ENCODE assay signal across 8 cellular contexts in the genomic region with DNA sequence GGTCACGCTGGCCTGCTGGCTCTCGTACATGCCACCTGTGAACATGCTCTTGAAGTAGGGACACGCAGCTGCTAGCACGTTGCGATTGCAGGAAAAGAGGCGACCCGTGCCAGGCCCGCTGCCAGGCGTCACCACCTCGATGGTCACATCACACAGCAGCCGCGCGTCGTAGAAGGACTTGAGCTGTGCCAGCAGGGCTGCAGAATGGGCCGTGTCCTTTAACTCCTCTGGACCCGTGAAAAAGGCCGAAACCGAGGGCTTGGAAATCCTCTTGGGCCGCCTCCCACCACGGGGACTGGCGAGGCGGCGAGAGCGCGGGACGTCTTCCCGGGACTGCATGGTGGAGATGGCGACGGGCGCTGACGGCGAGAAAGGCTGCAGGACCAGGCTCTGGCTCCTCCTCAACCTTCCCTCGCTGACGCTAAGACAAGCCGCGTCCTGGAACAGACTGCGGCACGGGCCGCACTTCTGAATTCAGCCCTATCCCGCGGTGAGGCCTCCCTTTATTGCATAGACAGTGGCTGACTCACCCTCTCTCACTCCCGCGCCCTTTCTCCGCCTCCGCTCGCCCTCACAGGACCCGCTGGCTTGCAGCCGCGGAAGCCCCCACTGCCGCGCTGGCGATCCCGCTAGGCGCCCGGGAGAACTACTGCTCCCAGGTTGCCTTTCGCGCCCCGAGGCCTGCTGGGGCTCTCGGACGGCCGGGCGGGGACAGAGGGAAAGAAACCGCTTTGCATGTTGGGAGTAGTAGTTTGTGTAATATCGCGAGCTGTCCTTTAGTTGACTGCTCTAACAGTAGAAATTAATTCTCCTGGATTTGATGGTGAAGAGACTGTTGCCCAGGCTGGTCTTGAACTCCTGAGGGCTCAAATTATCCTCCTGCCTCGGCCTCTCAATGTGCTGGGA. TPM values are rescaled to one million over a fixed set of nuclear protein-coding genes. Genes with fewer than 3 reads are reported as not detected.
DNase-seq lines count a peak whose midpoint lies in the region; ATAC-seq, FAIRE-seq and TF ChIP-seq lines count a peak whose summit lies in the region.

A gene with protein sequence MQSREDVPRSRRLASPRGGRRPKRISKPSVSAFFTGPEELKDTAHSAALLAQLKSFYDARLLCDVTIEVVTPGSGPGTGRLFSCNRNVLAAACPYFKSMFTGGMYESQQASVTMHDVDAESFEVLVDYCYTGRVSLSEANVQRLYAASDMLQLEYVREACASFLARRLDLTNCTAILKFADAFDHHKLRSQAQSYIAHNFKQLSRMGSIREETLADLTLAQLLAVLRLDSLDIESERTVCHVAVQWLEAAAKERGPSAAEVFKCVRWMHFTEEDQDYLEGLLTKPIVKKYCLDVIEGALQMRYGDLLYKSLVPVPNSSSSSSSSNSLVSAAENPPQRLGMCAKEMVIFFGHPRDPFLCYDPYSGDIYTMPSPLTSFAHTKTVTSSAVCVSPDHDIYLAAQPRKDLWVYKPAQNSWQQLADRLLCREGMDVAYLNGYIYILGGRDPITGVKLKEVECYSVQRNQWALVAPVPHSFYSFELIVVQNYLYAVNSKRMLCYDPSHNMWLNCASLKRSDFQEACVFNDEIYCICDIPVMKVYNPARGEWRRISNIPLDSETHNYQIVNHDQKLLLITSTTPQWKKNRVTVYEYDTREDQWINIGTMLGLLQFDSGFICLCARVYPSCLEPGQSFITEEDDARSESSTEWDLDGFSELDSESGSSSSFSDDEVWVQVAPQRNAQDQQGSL (minus strand): TSS at position 651 of the 906 bp plus-strand sequence. CDS start 312 bp downstream, at position 339.

- peaks cover 33% of the 10 kb centered on the region for H3K4me1 ChIP-seq in adipocyte (ENCODE audit: control insufficient read depth, insufficient read depth, low read length)
- H3K4me1 ChIP-seq in cardiac muscle cell (ENCODE audit: low read depth), result peaks cover 9% of the 10 kb centered on the region
- peaks cover 6 to 21% (median 18%) of the 10 kb centered on the region in 3 donors for H3K4me1 ChIP-seq in pancreas
- H3K4me1 ChIP-seq in tibial artery, result peaks cover 0 to 23% (median 15%) of the 10 kb centered on the region in 4 donors

- intact Hi-C loops in pancreas (cut with DNase I), result loop anchor here in 1 of 3 donors (5.0 kb wide), 1 partner anchor 57 kb away; no protein-coding TSS in a partner anchor
- intact Hi-C loops in tibial artery (cut with DNase I; ENCODE audit: low total_unique reads), result loop anchor here (2.0 kb wide), 1 partner anchor 61 kb away; the partner anchor contains the start of gene KBTBD6

- H3K9ac ChIP-seq in adipocyte (ENCODE audit: low read length), result peak within 1 kb of the TSS; percentile 89

- H3K36me3 ChIP-seq in adipocyte (ENCODE audit: control insufficient read depth, insufficient read depth, low read length, severe bottlenecking) (no peaks in the 10 kb centered on the region), cardiac muscle cell (peaks cover 2% of the 10 kb centered on the region), pancreas (no peaks in the 10 kb centered on the region), tibial artery (no peaks in the 10 kb centered on the region)

- ATAC-seq in HG02852 (IDR thresholded peaks at IDR 0.05; ENCODE audit: unreplicated experiment) (peak; percentile 95), pancreas (peak; percentile 98 to 100 (median 99))

- peak within 1 kb of the TSS; percentile 86 for H3K4me3 ChIP-seq in adipocyte (ENCODE audit: low read length)
- H3K4me3 ChIP-seq in cardiac muscle cell, result peak within 1 kb of the TSS; percentile 49
- peak within 1 kb of the TSS; percentile 55 to 82 (median 72) for H3K4me3 ChIP-seq in pancreas
- H3K4me3 ChIP-seq in tibial artery, result peak within 1 kb of the TSS; percentile 78 to 90

- H3K27me3 ChIP-seq in adipocyte (replicated peaks; ENCODE audit: control insufficient read depth, insufficient read depth, low read length) (no peaks in the 10 kb centered on the region), cardiac muscle cell (no peaks in the 10 kb centered on the region), pancreas (no peaks in the 10 kb centered on the region), tibial artery (no peaks in the 10 kb centered on the region)

- TF ChIP-seq CTCF in GM13976 (IDR thresholded peaks at IDR 0.05; ENCODE audit: borderline replicate concordance, control extremely low read depth, extremely low read depth, insufficient read depth, missing control alignments) (no peak), cardiac muscle cell (IDR thresholded peaks at IDR 0.05; ENCODE audit: low read depth, low read length) (no peak), pancreas (IDR thresholded peaks at IDR 0.05) (no peak), tibial artery (IDR thresholded peaks at IDR 0.05) (no peak)

- H3K9me3 ChIP-seq in adipocyte (ENCODE audit: control insufficient read depth, low read length), result no peaks in the 10 kb centered on the region
- H3K9me3 ChIP-seq in cardiac muscle cell (ENCODE audit: low read depth), result no peaks in the 10 kb centered on the region
- H3K9me3 ChIP-seq in pancreas, result no peaks in the 10 kb centered on the region
- H3K9me3 ChIP-seq in tibial artery, result no peaks in the 10 kb centered on the region

- H3K27ac ChIP-seq in cardiac muscle cell (peak within 1 kb of the TSS; percentile 86), pancreas (peak within 1 kb of the TSS; percentile 76 to 87 (median 86)), tibial artery (peak within 1 kb of the TSS; percentile 82 to 85)

- in situ Hi-C loops in GM13976 (cut with MboI; ENCODE audit: low sequenced_read_pairs, unreplicated experiment), result loop anchor here (10.0 kb wide), 1 partner anchor 59 kb away; the partner anchor contains the start of gene KBTBD6

- WGBS in pancreas, 2 donors, result 2 to 6% methylated on average over 65 to 66 of the region's 66 CpGs

- peak; percentile 91 for DNase-seq in GM13976 (ENCODE audit: low spot score)
- DNase-seq in NCI-H1436 treated with DMSO at 0.1 percent for 48 hours (lab: John Stamatoyannopoulos, UW), result peak; percentile 7
- DNase-seq in T follicular helper cell (ENCODE audit: low read depth), result peak; percentile 81
- peak; percentile 97 for DNase-seq in adipocyte (ENCODE audit: low read depth)
- peak; percentile 93 to 99 for DNase-seq in cardiac muscle cell (ENCODE audit: low read depth in 1 of 2, low spot score in 1 of 2)
- DNase-seq in pancreas, result peak; percentile 87 to 96 (median 92)
- DNase-seq in tibial artery, result peak; percentile 93 to 95

- peak; percentile 29 for FAIRE-seq in pancreas (lab: Jason Lieb, UNC)

RNA-seq across cellular contexts. Expression of the gene that starts here (rescaled TPM):
- 12.5 and 15.5 TPM in 2 replicates for total RNA-seq in cardiac muscle cell
- polyA plus RNA-seq in cardiac muscle cell, result 9.5 and 14.7 TPM in 2 replicates
- total RNA-seq in pancreas, result 1 to 10 TPM; 2.7 to 5.9 (median 4.1) TPM
- polyA plus RNA-seq in pancreas, result 1 to 10 TPM; 1.9 to 3.7 TPM

Comparison
In these comparisons a context has a peak if more than half of its experiments do, and no peak if none do; other contexts are left out.
1. Peak in every context shown above with its lines: DNase-seq, ATAC-seq, H3K4me3 ChIP-seq and H3K27ac ChIP-seq.
2. DNase-seq: peak in every context shown above with its lines; median percentile 97 in adipocyte; 96 in cardiac muscle cell; 94 in tibial artery; 92 in pancreas; 91 in GM13976; 81 in T follicular helper cell; 7 in NCI-H1436 treated with DMSO at 0.1 percent for 48 hours.